ENCODE assay signal across 22 cellular contexts in genomic region chr5:163373401-163374066, GRCh38.
DNase-seq lines count a peak whose midpoint lies in the region; ATAC-seq, FAIRE-seq and TF ChIP-seq lines count a peak whose summit lies in the region.
"Had no signal": no experiment of that assay in that cellular context is flagged by ENCODE, and none has a peak within 500 bp of the region (broad histone marks: within the 10 kb centered on the region; RNA-seq: fewer than 3 reads in every experiment).

No MANE protein-coding gene starts in this region.

- 0 out of 3 replicates have a peak, but pooled peaks cover under 1% of the 10 kb centered on the region for H3K36me3 Mint-ChIP-seq in GM23338 (ENCODE audit: low read depth)

- peaks cover 18% of the 10 kb centered on the region for H3K4me1 Mint-ChIP-seq in GM23338

- no peak for TF ChIP-seq EP300 in A549 (IDR thresholded peaks at IDR 0.05)

- no peaks in the 10 kb centered on the region for H3K79me2 ChIP-seq in GM23338 (replicated peaks; ENCODE audit: insufficient read depth)

- TF ChIP-seq CTCF in A549 (IDR thresholded peaks at IDR 0.05) (no peak), colonic mucosa (IDR thresholded peaks at IDR 0.05) (no peak), GM23338 (conservative IDR thresholded peaks at IDR 0.05; ENCODE audit: low read depth in 2 of 2) (no peak)

- H3K9me3 ChIP-seq in A549 = no peaks in the 10 kb centered on the region
- no peaks in the 10 kb centered on the region for H3K9me3 ChIP-seq in HAP-1
- H3K9me3 ChIP-seq in colonic mucosa = no peaks in the 10 kb centered on the region
- no peaks in the 10 kb centered on the region for H3K9me3 ChIP-seq in mucosa of rectum (ENCODE audit: control insufficient read depth in 2 of 2, low read length in 2 of 2)

- H3K27ac ChIP-seq in A549 (no peak overlapping the region), colonic mucosa (peak overlapping the region; percentile 59), mucosa of rectum (ENCODE audit: low read depth in 2 of 2, low read length in 2 of 2) (peak overlapping the region; percentile 17 to 37), GM23338 (ENCODE audit: low read depth) (no peak overlapping the region)
- H3K27ac ChIP-seq: epithelial cell of prostate, left ventricle myocardium inferior had no signal

- peaks cover 1% of the 10 kb centered on the region for H3K27me3 Mint-ChIP-seq in GM23338 (ENCODE audit: insufficient read depth, low read depth, poor library complexity)

- H3K9me3 Mint-ChIP-seq in GM23338 = no peaks in the 10 kb centered on the region
- H3K9me3 Mint-ChIP-seq: stimulated activated naive CD8-positive, alpha-beta T cell treated with anti-CD3 and anti-CD28 coated beads, Interleukin-15, Interleukin-2, amounts not matched to agents 100 ng/mL and 50 ng/mL, for 24 hours had no signal

- no peaks in the 10 kb centered on the region for H3F3A ChIP-seq in GM23338 (replicated peaks; ENCODE audit: low read depth)

- H3K27me3 ChIP-seq in HAP-1 (ENCODE audit: low read depth) (no peaks in the 10 kb centered on the region), colonic mucosa (no peaks in the 10 kb centered on the region), mucosa of rectum (ENCODE audit: control insufficient read depth in 2 of 2, insufficient read depth in 2 of 2, low read length in 2 of 2) (no peaks in the 10 kb centered on the region), GM23338 (ENCODE audit: insufficient read depth) (no peaks in the 10 kb centered on the region)

- CTCF ChIA-PET in A549 (lab: Yijun Ruan, JAX) = no interaction called here

- H3K27ac Mint-ChIP-seq in GM23338 = no peak overlapping the region
- H3K27ac Mint-ChIP-seq: stimulated activated naive CD8-positive, alpha-beta T cell treated with anti-CD3 and anti-CD28 coated beads, Interleukin-15, Interleukin-2, amounts not matched to agents 100 ng/mL and 50 ng/mL, for 24 hours had no signal

- H3K9ac ChIP-seq in colonic mucosa (ENCODE audit: low read depth in 2 of 2, low read length in 2 of 2) (no peak overlapping the region), mucosa of rectum (ENCODE audit: low read depth in 1 of 2, low read length in 2 of 2) (no peak overlapping the region)

- no peaks in the 10 kb centered on the region for H4K20me1 ChIP-seq in GM23338 (replicated peaks; ENCODE audit: insufficient read depth)

- H3K4me1 ChIP-seq in A549 = peaks cover 4% of the 10 kb centered on the region; the same call in 2 of the 3 replicates
- H3K4me1 ChIP-seq in HAP-1 = peaks cover 19% of the 10 kb centered on the region
- H3K4me1 ChIP-seq in colonic mucosa = no peaks in the 10 kb centered on the region
- peaks cover 8 to 11% of the 10 kb centered on the region in 2 donors for H3K4me1 ChIP-seq in mucosa of rectum (ENCODE audit: control insufficient read depth in 2 of 2, insufficient read depth in 2 of 2, low read length in 2 of 2)
- peaks cover 12% of the 10 kb centered on the region for H3K4me1 ChIP-seq in GM23338 (ENCODE audit: insufficient read depth)
- H3K4me1 ChIP-seq: left ventricle myocardium inferior had no signal

- peaks cover 5% of the 10 kb centered on the region; the same call in 1 of the 2 replicates for H3K9me2 ChIP-seq in GM23338 (ENCODE audit: insufficient read depth)

- TF ChIP-seq RAD21 in A549 (conservative IDR thresholded peaks at IDR 0.05 in 1 of 2, IDR thresholded peaks at IDR 0.05 in 1 of 2) = no peak

- no peak overlapping the region for H2AFZ ChIP-seq in GM23338

- in situ Hi-C loops in HAP-1 (cut with MboI; ENCODE audit: low sequenced_read_pairs) = no loop called here

- ATAC-seq in A549 (no peak), GM23338 (no peak; the same call in 2 of the 3 replicates)
- ATAC-seq: GM12878, Right ventricle myocardium inferior had no signal

- H3K4me3 ChIP-seq in A549 (no peak overlapping the region), HAP-1 (no peak overlapping the region), colonic mucosa (no peak overlapping the region), mucosa of rectum (ENCODE audit: low read length in 2 of 2) (peak overlapping the region; percentile 24 to 53), GM23338 (no peak overlapping the region)
- H3K4me3 ChIP-seq: GM12878, left ventricle myocardium inferior had no signal

- no peaks in the 10 kb centered on the region for H3K36me3 ChIP-seq in HAP-1 (replicated peaks)
- no peaks in the 10 kb centered on the region for H3K36me3 ChIP-seq in colonic mucosa
- H3K36me3 ChIP-seq in mucosa of rectum (ENCODE audit: control insufficient read depth in 2 of 2, insufficient read depth in 2 of 2, low read length in 2 of 2) = no peaks in the 10 kb centered on the region
- no peaks in the 10 kb centered on the region for H3K36me3 ChIP-seq in GM23338 (ENCODE audit: insufficient read depth)
- H3K36me3 ChIP-seq: left ventricle myocardium inferior had no signal

- DNase-seq in A549 (ENCODE audit: low read depth in 1 of 2, low spot score in 1 of 2) (no peak), HAP-1 (ENCODE audit: low spot score in 2 of 2) (peak; percentile 55 to 100), colonic mucosa (no peak), GM19240 (ENCODE audit: insufficient read length, low spot score) (no peak), NCI-H524 (lab: John Stamatoyannopoulos, UW) (no peak), NCI-H1930 (lab: John Stamatoyannopoulos, UW) (no peak), GM23338 (ENCODE audit: low spot score) (no peak)
- DNase-seq: activated CD4-positive, alpha-beta T cell treated with anti-CD3 and anti-CD28 coated beads for 48 hours; activated effector memory CD4-positive, alpha-beta T cell treated with Interleukin-2 at 50 U/mL for 16 hours; dermis blood vessel endothelial cell; foreskin melanocyte; left ventricle myocardium inferior; NCI-H1417; NCI-H510A treated with DMSO at 0.1 percent for 48 hours; stimulated activated CD4-positive, alpha-beta T cell treated with anti-CD3 and anti-CD28 coated beads, Interleukin-1b, Interleukin-23, amount 100 ng/mL, for 48 hours; T-helper 1 cell; trophoblast cell had no signal

- H3K4me2 ChIP-seq in A549 = peak overlapping the region; percentile 40; the same call in 2 of the 3 replicates
- H3K4me2 ChIP-seq in GM23338 = no peak overlapping the region

- H3K4me3 Mint-ChIP-seq in GM23338 = no peak overlapping the region
- H3K4me3 Mint-ChIP-seq: stimulated activated naive CD8-positive, alpha-beta T cell treated with anti-CD3 and anti-CD28 coated beads, Interleukin-15, Interleukin-2, amounts not matched to agents 100 ng/mL and 50 ng/mL, for 24 hours had no signal

- 28% methylated on average over 1 of the region's 1 CpG for WGBS in A549 (ENCODE audit: missing lambda C conversion rate)

- intact Hi-C loops in colonic mucosa (cut with DNase I) = no loop called here

- no peak for TF ChIP-seq POLR2A in A549 (IDR thresholded peaks at IDR 0.05; ENCODE audit: low read length)

- POLR2A ChIA-PET in A549 (lab: Yijun Ruan, JAX) = no interaction called here

- FAIRE-seq in A549 (lab: Jason Lieb, UNC) = no peak
- FAIRE-seq: GM12878 had no signal

TF ChIP-seq in A549, 52 proteins besides CTCF, POLR2A, EP300 and RAD21 (continues in another document):
- no peak for TF ChIP-seq PHF8 (IDR thresholded peaks at IDR 0.05; ENCODE audit: borderline replicate concordance, low read depth)
- no peak for TF ChIP-seq ATOH8 (CRISPR knock-in tag; IDR thresholded peaks at IDR 0.05; ENCODE audit: low read depth)
- TF ChIP-seq ZC3H11A (IDR thresholded peaks at IDR 0.05) = no peak
- TF ChIP-seq PBX3 (IDR thresholded peaks at IDR 0.05) = no peak
- no peak for TF ChIP-seq EHF (CRISPR knock-in tag; IDR thresholded peaks at IDR 0.05)
- TF ChIP-seq JUN (IDR thresholded peaks at IDR 0.05) = no peak
- no peak for TF ChIP-seq TFCP2L1 (CRISPR knock-in tag; IDR thresholded peaks at IDR 0.05)
- no peak for TF ChIP-seq RCOR1 (IDR thresholded peaks at IDR 0.05; ENCODE audit: low read depth, low read length)

TF ChIP-seq in GM23338, 12 proteins besides CTCF, POLR2A, EP300 and RAD21:
- TF ChIP-seq JUNB (IDR thresholded peaks at IDR 0.05; ENCODE audit: unreplicated experiment) = no peak
- TF ChIP-seq ZNF114 (CRISPR knock-in tag; IDR thresholded peaks at IDR 0.05) = no peak
- TF ChIP-seq POLR2AphosphoS5 (IDR thresholded peaks at IDR 0.05; ENCODE audit: low read depth) = no peak
- TF ChIP-seq CREB1 (CRISPR knock-in tag; IDR thresholded peaks at IDR 0.05; ENCODE audit: low read depth) = no peak
- TF ChIP-seq NANOG (IDR thresholded peaks at IDR 0.05; ENCODE audit: borderline replicate concordance) = no peak
- TF ChIP-seq EZH2 (IDR thresholded peaks at IDR 0.05; ENCODE audit: low read depth, unreplicated experiment) = no peak

Comparison
In these comparisons a context has a peak if more than half of its experiments do, and no peak if none do; other contexts are left out.
1. DNase-seq: peak in HAP-1 (2 of 2); none in A549 (0 of 2), colonic mucosa (single experiment), GM19240 (single experiment), NCI-H524 (0 of 2), NCI-H1930 (0 of 2) and GM23338 (single experiment).
2. H3K27ac ChIP-seq: peak in colonic mucosa (single experiment) and mucosa of rectum (2 of 2); none in A549 (0 of 2) and GM23338 (single experiment).
3. H3K4me3 ChIP-seq: peak in mucosa of rectum (2 of 2); none in A549 (single experiment), HAP-1 (single experiment), colonic mucosa (single experiment) and GM23338 (single experiment).